In genomic region chr1:193060938-193061337, GRCh38 we compare ENCODE assay signal across 1 cellular context.
TF ChIP-seq lines count a peak whose summit lies in the region.

No MANE protein-coding gene starts in this region.

TF ChIP-seq in H1, 55 proteins besides CTCF, POLR2A, EP300 and RAD21 (continued from another document):
- TF ChIP-seq CTBP2 (IDR thresholded peaks at IDR 0.05; ENCODE audit: borderline replicate concordance, insufficient read depth, insufficient read length, low read length) (no peak), SAP30 (IDR thresholded peaks at IDR 0.05; ENCODE audit: insufficient read depth, insufficient replicate concordance, low read length) (no peak), POLR2AphosphoS5 (IDR thresholded peaks at IDR 0.05; ENCODE audit: low read depth, low read length) (no peak), ZNF274 (IDR thresholded peaks at IDR 0.05; ENCODE audit: borderline replicate concordance, extremely low read depth, low read length) (no peak), ATF2 (IDR thresholded peaks at IDR 0.05; ENCODE audit: low read length) (no peak), RNF2 (IDR thresholded peaks at IDR 0.05; ENCODE audit: borderline replicate concordance, low read depth, low read length, missing control alignments, poor library complexity, severe bottlenecking) (no peak), MAFK (IDR thresholded peaks at IDR 0.05; ENCODE audit: low read depth, low read length) (no peak), YY1 (IDR thresholded peaks at IDR 0.05; ENCODE audit: low read depth, low read length) (no peak), GABPA (IDR thresholded peaks at IDR 0.05; ENCODE audit: borderline replicate concordance, insufficient read depth, low read length) (no peak), NANOG (IDR thresholded peaks at IDR 0.05; ENCODE audit: insufficient read depth, low read depth, low read length, poor library complexity, severe bottlenecking) (no peak), RXRA (IDR thresholded peaks at IDR 0.05; ENCODE audit: insufficient read depth, low read depth, low read length) (no peak), KDM5A (IDR thresholded peaks at IDR 0.05; ENCODE audit: low read length) (no peak), SRF (IDR thresholded peaks at IDR 0.05; ENCODE audit: low read depth, low read length) (no peak), TEAD4 (IDR thresholded peaks at IDR 0.05; ENCODE audit: low read depth, low read length) (no peak), TAF1 (IDR thresholded peaks at IDR 0.05; ENCODE audit: low read depth, low read length) (no peak), HDAC6 (IDR thresholded peaks at IDR 0.05; ENCODE audit: low read depth, low read length) (no peak)
- TF ChIP-seq, protein P1, sequence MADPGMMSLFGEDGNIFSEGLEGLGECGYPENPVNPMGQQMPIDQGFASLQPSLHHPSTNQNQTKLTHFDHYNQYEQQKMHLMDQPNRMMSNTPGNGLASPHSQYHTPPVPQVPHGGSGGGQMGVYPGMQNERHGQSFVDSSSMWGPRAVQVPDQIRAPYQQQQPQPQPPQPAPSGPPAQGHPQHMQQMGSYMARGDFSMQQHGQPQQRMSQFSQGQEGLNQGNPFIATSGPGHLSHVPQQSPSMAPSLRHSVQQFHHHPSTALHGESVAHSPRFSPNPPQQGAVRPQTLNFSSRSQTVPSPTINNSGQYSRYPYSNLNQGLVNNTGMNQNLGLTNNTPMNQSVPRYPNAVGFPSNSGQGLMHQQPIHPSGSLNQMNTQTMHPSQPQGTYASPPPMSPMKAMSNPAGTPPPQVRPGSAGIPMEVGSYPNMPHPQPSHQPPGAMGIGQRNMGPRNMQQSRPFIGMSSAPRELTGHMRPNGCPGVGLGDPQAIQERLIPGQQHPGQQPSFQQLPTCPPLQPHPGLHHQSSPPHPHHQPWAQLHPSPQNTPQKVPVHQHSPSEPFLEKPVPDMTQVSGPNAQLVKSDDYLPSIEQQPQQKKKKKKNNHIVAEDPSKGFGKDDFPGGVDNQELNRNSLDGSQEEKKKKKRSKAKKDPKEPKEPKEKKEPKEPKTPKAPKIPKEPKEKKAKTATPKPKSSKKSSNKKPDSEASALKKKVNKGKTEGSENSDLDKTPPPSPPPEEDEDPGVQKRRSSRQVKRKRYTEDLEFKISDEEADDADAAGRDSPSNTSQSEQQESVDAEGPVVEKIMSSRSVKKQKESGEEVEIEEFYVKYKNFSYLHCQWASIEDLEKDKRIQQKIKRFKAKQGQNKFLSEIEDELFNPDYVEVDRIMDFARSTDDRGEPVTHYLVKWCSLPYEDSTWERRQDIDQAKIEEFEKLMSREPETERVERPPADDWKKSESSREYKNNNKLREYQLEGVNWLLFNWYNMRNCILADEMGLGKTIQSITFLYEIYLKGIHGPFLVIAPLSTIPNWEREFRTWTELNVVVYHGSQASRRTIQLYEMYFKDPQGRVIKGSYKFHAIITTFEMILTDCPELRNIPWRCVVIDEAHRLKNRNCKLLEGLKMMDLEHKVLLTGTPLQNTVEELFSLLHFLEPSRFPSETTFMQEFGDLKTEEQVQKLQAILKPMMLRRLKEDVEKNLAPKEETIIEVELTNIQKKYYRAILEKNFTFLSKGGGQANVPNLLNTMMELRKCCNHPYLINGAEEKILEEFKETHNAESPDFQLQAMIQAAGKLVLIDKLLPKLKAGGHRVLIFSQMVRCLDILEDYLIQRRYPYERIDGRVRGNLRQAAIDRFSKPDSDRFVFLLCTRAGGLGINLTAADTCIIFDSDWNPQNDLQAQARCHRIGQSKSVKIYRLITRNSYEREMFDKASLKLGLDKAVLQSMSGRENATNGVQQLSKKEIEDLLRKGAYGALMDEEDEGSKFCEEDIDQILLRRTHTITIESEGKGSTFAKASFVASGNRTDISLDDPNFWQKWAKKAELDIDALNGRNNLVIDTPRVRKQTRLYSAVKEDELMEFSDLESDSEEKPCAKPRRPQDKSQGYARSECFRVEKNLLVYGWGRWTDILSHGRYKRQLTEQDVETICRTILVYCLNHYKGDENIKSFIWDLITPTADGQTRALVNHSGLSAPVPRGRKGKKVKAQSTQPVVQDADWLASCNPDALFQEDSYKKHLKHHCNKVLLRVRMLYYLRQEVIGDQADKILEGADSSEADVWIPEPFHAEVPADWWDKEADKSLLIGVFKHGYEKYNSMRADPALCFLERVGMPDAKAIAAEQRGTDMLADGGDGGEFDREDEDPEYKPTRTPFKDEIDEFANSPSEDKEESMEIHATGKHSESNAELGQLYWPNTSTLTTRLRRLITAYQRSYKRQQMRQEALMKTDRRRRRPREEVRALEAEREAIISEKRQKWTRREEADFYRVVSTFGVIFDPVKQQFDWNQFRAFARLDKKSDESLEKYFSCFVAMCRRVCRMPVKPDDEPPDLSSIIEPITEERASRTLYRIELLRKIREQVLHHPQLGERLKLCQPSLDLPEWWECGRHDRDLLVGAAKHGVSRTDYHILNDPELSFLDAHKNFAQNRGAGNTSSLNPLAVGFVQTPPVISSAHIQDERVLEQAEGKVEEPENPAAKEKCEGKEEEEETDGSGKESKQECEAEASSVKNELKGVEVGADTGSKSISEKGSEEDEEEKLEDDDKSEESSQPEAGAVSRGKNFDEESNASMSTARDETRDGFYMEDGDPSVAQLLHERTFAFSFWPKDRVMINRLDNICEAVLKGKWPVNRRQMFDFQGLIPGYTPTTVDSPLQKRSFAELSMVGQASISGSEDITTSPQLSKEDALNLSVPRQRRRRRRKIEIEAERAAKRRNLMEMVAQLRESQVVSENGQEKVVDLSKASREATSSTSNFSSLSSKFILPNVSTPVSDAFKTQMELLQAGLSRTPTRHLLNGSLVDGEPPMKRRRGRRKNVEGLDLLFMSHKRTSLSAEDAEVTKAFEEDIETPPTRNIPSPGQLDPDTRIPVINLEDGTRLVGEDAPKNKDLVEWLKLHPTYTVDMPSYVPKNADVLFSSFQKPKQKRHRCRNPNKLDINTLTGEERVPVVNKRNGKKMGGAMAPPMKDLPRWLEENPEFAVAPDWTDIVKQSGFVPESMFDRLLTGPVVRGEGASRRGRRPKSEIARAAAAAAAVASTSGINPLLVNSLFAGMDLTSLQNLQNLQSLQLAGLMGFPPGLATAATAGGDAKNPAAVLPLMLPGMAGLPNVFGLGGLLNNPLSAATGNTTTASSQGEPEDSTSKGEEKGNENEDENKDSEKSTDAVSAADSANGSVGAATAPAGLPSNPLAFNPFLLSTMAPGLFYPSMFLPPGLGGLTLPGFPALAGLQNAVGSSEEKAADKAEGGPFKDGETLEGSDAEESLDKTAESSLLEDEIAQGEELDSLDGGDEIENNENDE (IDR thresholded peaks at IDR 0.05; ENCODE audit: insufficient replicate concordance, low read length), result no peak
